Comparison of ENCODE assay signal across 8 cellular contexts in genomic region chr14:77376380-77376770, GRCh38. TPM values are rescaled to one million over a fixed set of nuclear protein-coding genes. Genes with fewer than 3 reads are reported as not detected.
DNase-seq lines count a peak whose midpoint lies in the region; ATAC-seq and TF ChIP-seq lines count a peak whose summit lies in the region.

No MANE protein-coding gene starts in this region.

- H3K9me3 ChIP-seq in ES-I3 (ENCODE audit: control insufficient read depth, insufficient read depth, low read length) (no peaks in the 10 kb centered on the region), tibial nerve (no peaks in the 10 kb centered on the region)

- H3K36me3 Mint-ChIP-seq in neural crest cell (ENCODE audit: low read depth), result peaks cover 14% of the 10 kb centered on the region

- H3K4me3 ChIP-seq in tibial nerve, result peak overlapping the region; percentile 58 to 89 (median 80)

- H3K9me3 Mint-ChIP-seq in neural crest cell, result peaks cover 5% of the 10 kb centered on the region

- peak overlapping the region; percentile 92 for H3K27ac Mint-ChIP-seq in neural crest cell (ENCODE audit: unreplicated experiment)

- TF ChIP-seq CTCF in neural crest cell (conservative IDR thresholded peaks at IDR 0.05) (no peak), tibial nerve (IDR thresholded peaks at IDR 0.05) (no peak)

- H3K4me3 Mint-ChIP-seq in neural crest cell, result peak overlapping the region; percentile 94

- peak overlapping the region; percentile 21 to 87 (median 82) for H3K27ac ChIP-seq in tibial nerve

- H3K27me3 Mint-ChIP-seq in neural crest cell (ENCODE audit: low read depth), result no peaks in the 10 kb centered on the region

- no peak for TF ChIP-seq POLR2A in tibial nerve (IDR thresholded peaks at IDR 0.05)

- no peaks in the 10 kb centered on the region for H3K27me3 ChIP-seq in tibial nerve

- H3K4me1 ChIP-seq in ES-I3 (ENCODE audit: insufficient read depth, low read length) (no peaks in the 10 kb centered on the region), tibial nerve (peaks cover 0 to 27% (median 0%) of the 10 kb centered on the region in 4 donors)

- peak overlapping the region; percentile 62 for H3K9ac ChIP-seq in ES-I3 (ENCODE audit: low read depth, low read length)

- 2 to 3% methylated on average over 16 to 17 of the region's 17 CpGs for WGBS in tibial nerve, 2 donors

- peak; percentile 23 for ATAC-seq in GM21717 (IDR thresholded peaks at IDR 0.05; ENCODE audit: unreplicated experiment)

- peaks cover 49% of the 10 kb centered on the region for H3K4me1 Mint-ChIP-seq in neural crest cell

- peak; percentile 12 for DNase-seq in LHCN-M2 (ENCODE audit: low read depth)
- DNase-seq in activated CD8-positive, alpha-beta memory T cell treated with anti-CD3 and anti-CD28 coated beads for 24 hours, result peak; percentile 79
- peak; percentile 6 for DNase-seq in fibroblast of gingiva (ENCODE audit: low read depth)
- peak; percentile 9 for DNase-seq in neural crest cell (ENCODE audit: low read depth, low spot score)
- DNase-seq in tibial nerve (ENCODE audit: low spot score in 2 of 2), result peak in 1 of 2 donors; percentile 9
- DNase-seq in DMS153 treated with DMSO at 0.1 percent for 48 hours (lab: John Stamatoyannopoulos, UW; ENCODE audit: unreplicated experiment), result no peak

- H3K36me3 ChIP-seq in ES-I3 (ENCODE audit: insufficient read depth, low read length) (no peaks in the 10 kb centered on the region), tibial nerve (no peaks in the 10 kb centered on the region)

- TF ChIP-seq EP300 in tibial nerve (IDR thresholded peaks at IDR 0.05), result no peak

RNA-seq across cellular contexts. Expression of gene TMED8, which starts 0.5 kb away (rescaled TPM):
- total RNA-seq in LHCN-M2 (2014; rRNA removed) (12.1 and 12.9 TPM in 2 replicates), neural crest cell (19.1 and 20.2 TPM in 2 replicates), tibial nerve (10 to 100 TPM; 11.7 to 14.0 (median 12.4) TPM)
- polyA plus RNA-seq in LHCN-M2 (2012), result 2.9 TPM

RNA-seq across cellular contexts. Expression of gene SAMD15, which starts 0.8 kb away (rescaled TPM):
- total RNA-seq in LHCN-M2 (2014; rRNA removed), result 1.7 and 5.0 TPM in 2 replicates
- 0.56 TPM for polyA plus RNA-seq in LHCN-M2 (2012)
- 4.3 and 7.8 TPM in 2 replicates for total RNA-seq in neural crest cell
- 1 to 10 TPM in 3 of 4 donors, not detected in 1; 1.1 to 3.1 (median 1.5) TPM for total RNA-seq in tibial nerve

RNA-seq across cellular contexts. Expression of gene NOXRED1, which starts 46.9 kb away (rescaled TPM):
- total RNA-seq in LHCN-M2 (2014; rRNA removed) (0.06 TPM in 1 of 2 replicates, not detected in the other), neural crest cell (0.47 and 0.48 TPM in 2 replicates), tibial nerve (1 to 10 TPM in 1 of 4 donors, not detected in 3; 9.0 TPM)
- 0.06 TPM for polyA plus RNA-seq in LHCN-M2 (2012)

RNA-seq across cellular contexts. Expression of gene GSTZ1, which starts 55.5 kb away (rescaled TPM):
- total RNA-seq in LHCN-M2 (2014; rRNA removed) (25.8 and 27.7 TPM in 2 replicates), neural crest cell (24.5 and 27.3 TPM in 2 replicates), tibial nerve (10 to 100 TPM in 3 of 4 donors, 1 to 10 TPM in 1; 9.4 to 24.7 (median 14.6) TPM)
- polyA plus RNA-seq in LHCN-M2 (2012), result 24.1 TPM

RNA-seq across cellular contexts. Expression of gene POMT2, which starts 55.7 kb away (rescaled TPM):
- total RNA-seq in LHCN-M2 (2014; rRNA removed), result 12.2 and 15.0 TPM in 2 replicates
- polyA plus RNA-seq in LHCN-M2 (2012), result 16.3 TPM
- total RNA-seq in neural crest cell, result 46.0 and 46.8 TPM in 2 replicates
- total RNA-seq in tibial nerve, result 10 to 100 TPM; 23.9 to 38.7 (median 28.9) TPM
